9 cellular contexts compared by ENCODE assay signal in genomic region chr1:1833916-1834325, GRCh38.
DNase-seq lines count a peak whose midpoint lies in the region; ATAC-seq, FAIRE-seq and TF ChIP-seq lines count a peak whose summit lies in the region.
"Had no signal": no experiment of that assay in that cellular context is flagged by ENCODE, and none has a peak within 500 bp of the region (broad histone marks: within the 10 kb centered on the region; RNA-seq: fewer than 3 reads in every experiment).

No MANE protein-coding gene starts in this region.

- H4K20me1 ChIP-seq in BLaER1 = peaks cover 96% of the 10 kb centered on the region

- H3K36me3 ChIP-seq in BLaER1 = peaks cover 79% of the 10 kb centered on the region

- ATAC-seq in GM21529 (IDR thresholded peaks at IDR 0.05; ENCODE audit: unreplicated experiment) = peak; percentile 63
- ATAC-seq in HG03457 (IDR thresholded peaks at IDR 0.05; ENCODE audit: unreplicated experiment) = no peak
- no peak for ATAC-seq in HG02973 (IDR thresholded peaks at IDR 0.05; ENCODE audit: unreplicated experiment)
- ATAC-seq in HG02571 (IDR thresholded peaks at IDR 0.05; ENCODE audit: unreplicated experiment) = no peak

- peak overlapping the region; percentile 63 for H3K4me3 ChIP-seq in BLaER1

- DNase-seq in medulla oblongata (ENCODE audit: extremely low spot score) = peak; percentile 70
- no peak for DNase-seq in D721Med (ENCODE audit: insufficient read length, low spot score)
- DNase-seq: activated naive CD4-positive, alpha-beta T cell treated with anti-CD3 and anti-CD28 coated beads for 36 hours had no signal

- H3K4me1 ChIP-seq in BLaER1 = peaks cover 100% of the 10 kb centered on the region

- peak overlapping the region; percentile 98 for H3K4me2 ChIP-seq in BLaER1

- H3K27ac ChIP-seq in BLaER1 (peak overlapping the region; percentile 95), VCaP (peak overlapping the region; percentile 94)

- no peak for FAIRE-seq in D721Med (lab: Jason Lieb, UNC)

- no peaks in the 10 kb centered on the region for H3K27me3 ChIP-seq in BLaER1

- no peaks in the 10 kb centered on the region for H3K9me3 ChIP-seq in BLaER1

- no peak for TF ChIP-seq CTCF in VCaP (conservative IDR thresholded peaks at IDR 0.05)
- no peak for TF ChIP-seq CTCF in D721Med (IDR thresholded peaks at IDR 0.05; ENCODE audit: insufficient read depth, missing control alignments)

- H3K9ac ChIP-seq in BLaER1 = peak overlapping the region; percentile 81
